In the genomic region with DNA sequence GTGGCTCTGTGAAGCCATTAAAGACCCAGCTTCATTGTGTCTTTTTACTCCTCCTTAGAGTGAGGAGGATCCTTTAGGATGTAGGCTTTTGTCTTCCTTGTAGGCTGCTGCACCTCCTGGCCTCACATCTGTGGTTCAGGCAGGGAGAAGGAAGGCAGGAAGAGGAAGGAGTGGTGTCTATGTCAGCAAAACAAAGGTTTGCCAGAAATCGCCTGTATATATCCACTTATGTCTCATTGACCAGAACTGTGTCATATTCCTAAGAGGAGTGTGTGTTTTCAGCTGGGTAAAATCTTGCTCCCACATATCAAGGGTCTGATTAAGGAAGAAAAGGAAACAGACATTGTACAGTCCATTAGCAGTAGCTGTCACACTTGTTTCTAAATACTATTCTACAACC, we compare ENCODE assay signal across 16 cellular contexts.
DNase-seq lines count a peak whose midpoint lies in the region; ATAC-seq, FAIRE-seq and TF ChIP-seq lines count a peak whose summit lies in the region.
"Had no signal": no experiment of that assay in that cellular context is flagged by ENCODE, and none has a peak within 500 bp of the region (broad histone marks: within the 10 kb centered on the region; RNA-seq: fewer than 3 reads in every experiment).

No MANE protein-coding gene starts in this region.

- TF ChIP-seq CTCF in epithelial cell of esophagus (IDR thresholded peaks at IDR 0.05; ENCODE audit: insufficient read depth, low read depth, low read length, missing control alignments) (no peak), osteoblast (IDR thresholded peaks at IDR 0.05; ENCODE audit: extremely low read depth, low read depth, low read length) (no peak)

- H2AFZ ChIP-seq in osteoblast (ENCODE audit: low read length), result peak overlapping the region; percentile 53

- no peaks in the 10 kb centered on the region for H3K9me3 ChIP-seq in osteoblast (ENCODE audit: low read depth, low read length)
- H3K9me3 ChIP-seq: right lobe of liver, tibial nerve had no signal

- H3K9me3 Mint-ChIP-seq in activated naive CD8-positive, alpha-beta T cell treated with anti-CD3 and anti-CD28 coated beads, Interleukin-2, amount 10 ng/mL, durations not matched to agents 7 days and 5 days, result peaks cover 8% of the 10 kb centered on the region
- H3K9me3 Mint-ChIP-seq in activated naive CD8-positive, alpha-beta T cell treated with anti-CD3 and anti-CD28 coated beads, Interleukin-2, amount 50 U/mL, for 24 hours, result peaks cover 14% of the 10 kb centered on the region

- H3K27ac ChIP-seq in osteoblast (ENCODE audit: low read depth, low read length), result no peak overlapping the region
- H3K27ac ChIP-seq: right lobe of liver had no signal

- no peak for FAIRE-seq in HTR-8/SVneo (lab: Jason Lieb, UNC)
- FAIRE-seq: GM19239 had no signal

- H3K36me3 Mint-ChIP-seq in activated naive CD8-positive, alpha-beta T cell treated with anti-CD3 and anti-CD28 coated beads, Interleukin-2, amount 10 ng/mL, durations not matched to agents 7 days and 5 days, result peaks cover 31% of the 10 kb centered on the region
- H3K36me3 Mint-ChIP-seq in activated naive CD8-positive, alpha-beta T cell treated with anti-CD3 and anti-CD28 coated beads, Interleukin-2, amount 50 U/mL, for 24 hours (ENCODE audit: low read depth), result peaks cover 16% of the 10 kb centered on the region

- H4K20me1 ChIP-seq in osteoblast (ENCODE audit: insufficient read depth, low read length), result no peaks in the 10 kb centered on the region

- H3K4me3 ChIP-seq in epithelial cell of esophagus (ENCODE audit: low read length) (no peak overlapping the region), osteoblast (ENCODE audit: insufficient read depth, low read length) (no peak overlapping the region)
- H3K4me3 ChIP-seq: dorsolateral prefrontal cortex, right lobe of liver, tibial nerve had no signal

- H3K36me3 ChIP-seq in osteoblast (ENCODE audit: insufficient read depth, low read length), result no peaks in the 10 kb centered on the region
- H3K36me3 ChIP-seq: right lobe of liver, tibial nerve had no signal

- H3K27ac Mint-ChIP-seq in activated naive CD8-positive, alpha-beta T cell treated with anti-CD3 and anti-CD28 coated beads, Interleukin-2, amount 10 ng/mL, durations not matched to agents 7 days and 5 days, result peak overlapping the region; percentile 56
- H3K27ac Mint-ChIP-seq in activated naive CD8-positive, alpha-beta T cell treated with anti-CD3 and anti-CD28 coated beads, Interleukin-2, amount 50 U/mL, for 24 hours, result no peak overlapping the region

- H3K4me3 Mint-ChIP-seq in activated naive CD8-positive, alpha-beta T cell treated with anti-CD3 and anti-CD28 coated beads, Interleukin-2, amount 10 ng/mL, durations not matched to agents 7 days and 5 days, result no peak overlapping the region
- H3K4me3 Mint-ChIP-seq in activated naive CD8-positive, alpha-beta T cell treated with anti-CD3 and anti-CD28 coated beads, Interleukin-2, amount 50 U/mL, for 24 hours, result no peak overlapping the region

- peaks cover 27% of the 10 kb centered on the region for H3K4me1 Mint-ChIP-seq in activated naive CD8-positive, alpha-beta T cell treated with anti-CD3 and anti-CD28 coated beads, Interleukin-2, amount 10 ng/mL, durations not matched to agents 7 days and 5 days
- peaks cover 44% of the 10 kb centered on the region for H3K4me1 Mint-ChIP-seq in activated naive CD8-positive, alpha-beta T cell treated with anti-CD3 and anti-CD28 coated beads, Interleukin-2, amount 50 U/mL, for 24 hours

- POLR2A ChIA-PET in activated naive CD8-positive, alpha-beta T cell treated with anti-CD3 and anti-CD28 coated beads, Interleukin-2, amount 10 ng/mL, durations not matched to agents 7 days and 5 days (lab: Charles Lee), result no interaction called here

- H3K4me1 ChIP-seq in osteoblast (ENCODE audit: insufficient read depth, low read length), result peaks cover 22% of the 10 kb centered on the region

- DNase-seq in activated naive CD8-positive, alpha-beta T cell treated with anti-CD3 and anti-CD28 coated beads, Interleukin-2, amount 10 ng/mL, durations not matched to agents 7 days and 5 days, result no peak
- DNase-seq in activated naive CD8-positive, alpha-beta T cell treated with anti-CD3 and anti-CD28 coated beads, Interleukin-2, amount 50 U/mL, for 24 hours, result no peak
- DNase-seq in NCI-H69 (lab: John Stamatoyannopoulos, UW), result peak; percentile 37
- peak; percentile 20 for DNase-seq in epithelial cell of esophagus (ENCODE audit: low read depth)
- DNase-seq in osteoblast (ENCODE audit: insufficient read length, low spot score, missing footprints), result no peak
- DNase-seq in HTR-8/SVneo (ENCODE audit: insufficient read length, low spot score), result no peak
- DNase-seq: aorta; dorsolateral prefrontal cortex; NCI-H2171; right lobe of liver; stimulated activated CD4-positive, alpha-beta T cell treated with anti-CD3 and anti-CD28 coated beads, Interleukin-2, amount 100 ng/mL, for 48 hours; T-helper 9 cell had no signal

- no peak overlapping the region for H3K4me2 ChIP-seq in osteoblast (ENCODE audit: insufficient read depth, low read length)

- H3K27me3 ChIP-seq in osteoblast (ENCODE audit: insufficient read depth, low read length), result no peaks in the 10 kb centered on the region
- H3K27me3 ChIP-seq: dorsolateral prefrontal cortex, right lobe of liver, tibial nerve had no signal

- ATAC-seq in activated naive CD8-positive, alpha-beta T cell treated with anti-CD3 and anti-CD28 coated beads, Interleukin-2, amount 10 ng/mL, durations not matched to agents 7 days and 5 days (ENCODE audit: low read depth), result no peak
- ATAC-seq in activated naive CD8-positive, alpha-beta T cell treated with anti-CD3 and anti-CD28 coated beads, Interleukin-2, amount 50 U/mL, for 24 hours, result no peak
- no peak for ATAC-seq in GM18873 (IDR thresholded peaks at IDR 0.05; ENCODE audit: low FRiP score, unreplicated experiment)
- no peak for ATAC-seq in GM19397 (IDR thresholded peaks at IDR 0.05; ENCODE audit: unreplicated experiment)

- H3K27me3 Mint-ChIP-seq in activated naive CD8-positive, alpha-beta T cell treated with anti-CD3 and anti-CD28 coated beads, Interleukin-2, amount 10 ng/mL, durations not matched to agents 7 days and 5 days, result no peaks in the 10 kb centered on the region
- no peaks in the 10 kb centered on the region for H3K27me3 Mint-ChIP-seq in activated naive CD8-positive, alpha-beta T cell treated with anti-CD3 and anti-CD28 coated beads, Interleukin-2, amount 50 U/mL, for 24 hours

- no peaks in the 10 kb centered on the region for H3K79me2 ChIP-seq in osteoblast (ENCODE audit: insufficient read depth, low read length)

Comparison
In these comparisons a context has a peak if more than half of its experiments do, and no peak if none do; other contexts are left out.
1. DNase-seq: peak in NCI-H69 (single experiment) and epithelial cell of esophagus (single experiment); none in activated naive CD8-positive, alpha-beta T cell treated with anti-CD3 and anti-CD28 coated beads, Interleukin-2, amount 10 ng/mL, durations not matched to agents 7 days and 5 days (single experiment), activated naive CD8-positive, alpha-beta T cell treated with anti-CD3 and anti-CD28 coated beads, Interleukin-2, amount 50 U/mL, for 24 hours (single experiment), osteoblast (single experiment) and HTR-8/SVneo (single experiment).